In genomic region chr16:89779231-89779912, GRCh38 we compare ENCODE assay signal across 16 cellular contexts. TPM values are rescaled to one million over a fixed set of nuclear protein-coding genes. Genes with fewer than 3 reads are reported as not detected.
DNase-seq lines count a peak whose midpoint lies in the region; ATAC-seq and TF ChIP-seq lines count a peak whose summit lies in the region.
"Had no signal": no experiment of that assay in that cellular context is flagged by ENCODE, and none has a peak within 500 bp of the region (broad histone marks: within the 10 kb centered on the region; RNA-seq: fewer than 3 reads in every experiment).

No MANE protein-coding gene starts in this region.

- H3K4ac ChIP-seq in mesenchymal stem cell (ENCODE audit: low read depth in 1 of 2, low read length in 2 of 2) = no peak overlapping the region

- H3K79me2 ChIP-seq in PC-9 (ENCODE audit: low read depth) = no peaks in the 10 kb centered on the region

- H3K36me3 ChIP-seq in BE2C = peaks cover 53% of the 10 kb centered on the region
- peaks cover 75% of the 10 kb centered on the region for H3K36me3 ChIP-seq in HUES64 (ENCODE audit: insufficient read depth, low read length)
- H3K36me3 ChIP-seq in mesenchymal stem cell (ENCODE audit: control insufficient read depth in 1 of 2, insufficient read depth in 2 of 2, low read depth in 1 of 2, low read length in 2 of 2) = peaks cover 3 to 33% of the 10 kb centered on the region in 2 experiments
- H3K36me3 ChIP-seq in PC-9 (ENCODE audit: low read depth) = 0 out of 2 replicates have a peak, but pooled peaks cover 3% of the 10 kb centered on the region
- H3K36me3 ChIP-seq: Peyer's patch had no signal

- no peak overlapping the region for H3K9ac ChIP-seq in HUES64 (ENCODE audit: low read depth, low read length)
- H3K9ac ChIP-seq in mesenchymal stem cell (ENCODE audit: low read length) = no peak overlapping the region

- no peaks in the 10 kb centered on the region for H3K4me1 ChIP-seq in BE2C
- no peaks in the 10 kb centered on the region for H3K4me1 ChIP-seq in HUES64 (ENCODE audit: insufficient read depth, low read length)
- H3K4me1 ChIP-seq in mesenchymal stem cell (ENCODE audit: control insufficient read depth, insufficient read depth, low read depth, low read length) = no peaks in the 10 kb centered on the region
- H3K4me1 ChIP-seq in PC-9 (replicated peaks; ENCODE audit: insufficient read depth) = no peaks in the 10 kb centered on the region
- H3K4me1 ChIP-seq: Peyer's patch had no signal

- no peaks in the 10 kb centered on the region for H3K9me3 ChIP-seq in BE2C
- H3K9me3 ChIP-seq in HUES64 (ENCODE audit: insufficient read depth, low read depth, low read length) = no peaks in the 10 kb centered on the region
- no peaks in the 10 kb centered on the region for H3K9me3 ChIP-seq in mesenchymal stem cell (ENCODE audit: control insufficient read depth, low read length)
- no peaks in the 10 kb centered on the region for H3K9me3 ChIP-seq in PC-9 (ENCODE audit: insufficient read depth, low read depth)
- H3K9me3 ChIP-seq: Peyer's patch had no signal

- ATAC-seq in HG03159 (IDR thresholded peaks at IDR 0.05; ENCODE audit: unreplicated experiment) = no peak

- intact Hi-C loops in PC-9 (cut with micrococcal nuclease; ENCODE audit: unreplicated experiment) = no loop called here

- no peak overlapping the region for H2BK5ac ChIP-seq in mesenchymal stem cell (ENCODE audit: low read depth, low read length, poor library complexity, severe bottlenecking)

- H3K18ac ChIP-seq in mesenchymal stem cell (ENCODE audit: low read depth in 1 of 2, low read length in 2 of 2) = no peak overlapping the region

- WGBS in HUES64 = 91% methylated on average over 13 of the region's 13 CpGs
- 97% methylated on average over 13 of the region's 13 CpGs for WGBS in mesenchymal stem cell

- H3K14ac ChIP-seq in mesenchymal stem cell (ENCODE audit: low read length in 2 of 2) = no peak overlapping the region

- H3K27me3 ChIP-seq in BE2C (no peaks in the 10 kb centered on the region), HUES64 (ENCODE audit: insufficient read depth, low read length) (no peaks in the 10 kb centered on the region), mesenchymal stem cell (ENCODE audit: control insufficient read depth in 1 of 2, insufficient read depth in 1 of 2, low read length in 2 of 2) (no peaks in the 10 kb centered on the region), PC-9 (ENCODE audit: insufficient read depth, low read depth) (no peaks in the 10 kb centered on the region)
- H3K27me3 ChIP-seq: Peyer's patch had no signal

- H3K9me2 ChIP-seq in PC-9 (ENCODE audit: insufficient read depth) = no peaks in the 10 kb centered on the region

- no peak overlapping the region for H3K4me3 ChIP-seq in BE2C (ENCODE audit: low read depth, low read length)
- H3K4me3 ChIP-seq in HUES64 (ENCODE audit: low read length) = no peak overlapping the region
- peak overlapping the region in 1 of 2 experiments; percentile 22 for H3K4me3 ChIP-seq in mesenchymal stem cell (ENCODE audit: insufficient read depth in 1 of 2, low read depth in 1 of 2, low read length in 2 of 2)
- no peak overlapping the region for H3K4me3 ChIP-seq in PC-9
- H3K4me3 ChIP-seq: Peyer's patch had no signal

- no peak overlapping the region for H2BK15ac ChIP-seq in mesenchymal stem cell (ENCODE audit: low read depth, poor library complexity, severe bottlenecking)

- H3K23ac ChIP-seq in mesenchymal stem cell (ENCODE audit: low read length in 2 of 2) = no peak overlapping the region

- peaks cover 3% of the 10 kb centered on the region for H3K79me1 ChIP-seq in mesenchymal stem cell (replicated peaks; ENCODE audit: low read length, poor library complexity, severe bottlenecking)

- peak overlapping the region; percentile 44; the same call in 1 of the 2 replicates for H3K27ac ChIP-seq in HUES64 (ENCODE audit: low read depth, low read length)
- H3K27ac ChIP-seq in mesenchymal stem cell (ENCODE audit: low read length, poor library complexity, severe bottlenecking) = no peak overlapping the region
- no peak overlapping the region for H3K27ac ChIP-seq in PC-9
- H3K27ac ChIP-seq: Peyer's patch had no signal

- no peak overlapping the region for H4K91ac ChIP-seq in mesenchymal stem cell (ENCODE audit: low read length)

- TF ChIP-seq CTCF in BE2C (IDR thresholded peaks at IDR 0.05; ENCODE audit: low read depth, low read length) (no peak), PC-9 (conservative IDR thresholded peaks at IDR 0.05) (no peak)

- H3F3A ChIP-seq in PC-9 (ENCODE audit: insufficient read depth, low read depth) = no peaks in the 10 kb centered on the region

- H4K20me1 ChIP-seq in PC-9 (ENCODE audit: insufficient read depth) = no peaks in the 10 kb centered on the region

- no TSS peak for BruUV-seq in PC-9 (replicated peaks; lab: Mats Ljungman, UMichigan)

- no peak overlapping the region for H2AK5ac ChIP-seq in mesenchymal stem cell (ENCODE audit: low read length, severe bottlenecking)

- H2AFZ ChIP-seq in mesenchymal stem cell (ENCODE audit: low read depth, low read length) (peak overlapping the region; percentile 2), PC-9 (no peak overlapping the region)

- DNase-seq in BE2C (peak; percentile 79), cerebellar cortex (ENCODE audit: low spot score) (peak; percentile 92), mesenchymal stem cell (no peak), HEK293T (ENCODE audit: extremely low spot score) (no peak), NCI-H748 (lab: John Stamatoyannopoulos, UW; ENCODE audit: unreplicated experiment) (no peak), PC-9 (no peak)
- DNase-seq: Calu3; CD4-positive, CD25-positive, alpha-beta regulatory T cell; Kasumi-1; NCI-H1930; NCI-H2171; NCI-H510A; Peyer's patch; SHP77 had no signal

- H2BK120ac ChIP-seq in mesenchymal stem cell (ENCODE audit: low read depth, low read length) = no peak overlapping the region

- no peak overlapping the region for H2BK12ac ChIP-seq in mesenchymal stem cell (ENCODE audit: low read length in 2 of 2)

- H4K8ac ChIP-seq in mesenchymal stem cell (ENCODE audit: low read length) = no peak overlapping the region

- CTCF ChIA-PET in HEK293T (lab: Yijun Ruan, JAX) = no interaction called here
- CTCF ChIA-PET in PC-9 (lab: Charles Lee) = no interaction called here

- POLR2A ChIA-PET in HEK293T (lab: Yijun Ruan, JAX) (interaction anchor here (0.6 kb wide), 1 partner anchor 22 kb away, joined by 3 read pairs; no protein-coding TSS in a partner anchor), PC-9 (lab: Charles Lee; ENCODE audit: unreplicated experiment) (no interaction called here)

- no peak overlapping the region for H3K4me2 ChIP-seq in mesenchymal stem cell (ENCODE audit: low read length, poor library complexity, severe bottlenecking)
- H3K4me2 ChIP-seq in PC-9 = no peak overlapping the region

TF ChIP-seq in HEK293T, 16 proteins besides CTCF, POLR2A, EP300 and RAD21:
- no peak for TF ChIP-seq ZNF384 (IDR thresholded peaks at IDR 0.05)
- no peak for TF ChIP-seq PKNOX1 (IDR thresholded peaks at IDR 0.05)
- no peak for TF ChIP-seq TARDBP (IDR thresholded peaks at IDR 0.05)
- TF ChIP-seq SP1 (IDR thresholded peaks at IDR 0.05) = no peak
- no peak for TF ChIP-seq FOXM1 (IDR thresholded peaks at IDR 0.05; ENCODE audit: borderline replicate concordance)

RNA-seq across cellular contexts. Expression of gene FANCA, which starts 37.1 kb away (rescaled TPM):
- polyA plus RNA-seq in BE2C (2012; ENCODE audit: insufficient read depth, insufficient read length, low read depth) = 28.5 TPM
- polyA plus RNA-seq in HUES64 (2013, experiment 1 of 2) = 42.1 TPM
- 36.6 TPM for polyA plus RNA-seq in HUES64 (2013, experiment 2 of 2)
- 3.3 TPM for polyA plus RNA-seq in mesenchymal stem cell (2013, experiment 1 of 2)
- 2.3 TPM for polyA plus RNA-seq in mesenchymal stem cell (2013, experiment 2 of 2)
- 61.6 and 79.9 TPM in 2 replicates for total RNA-seq in PC-9 (2021)

RNA-seq across cellular contexts. Expression of gene SPIRE2, which starts 48.9 kb away (rescaled TPM):
- polyA plus RNA-seq in BE2C (2012; ENCODE audit: insufficient read depth, insufficient read length, low read depth) = 11.5 TPM
- polyA plus RNA-seq in HUES64 (2013, experiment 1 of 2) = 6.3 TPM
- 5.6 TPM for polyA plus RNA-seq in HUES64 (2013, experiment 2 of 2)
- polyA plus RNA-seq in mesenchymal stem cell (2013, experiment 1 of 2) = 1.4 TPM
- 1.3 TPM for polyA plus RNA-seq in mesenchymal stem cell (2013, experiment 2 of 2)
- 34.5 and 48.6 TPM in 2 replicates for total RNA-seq in PC-9 (2021)
- polyA plus RNA-seq: CD4-positive, CD25-positive, alpha-beta regulatory T cell had no signal

RNA-seq across cellular contexts. Expression of gene ZNF276, which starts 58.0 kb away (rescaled TPM):
- 73.7 TPM for polyA plus RNA-seq in BE2C (2012; ENCODE audit: insufficient read depth, insufficient read length, low read depth)
- 4.1 TPM for polyA plus RNA-seq in HUES64 (2013, experiment 1 of 2)
- 7.2 TPM for polyA plus RNA-seq in HUES64 (2013, experiment 2 of 2)
- polyA plus RNA-seq in mesenchymal stem cell (2013, experiment 1 of 2) = 9.2 TPM
- polyA plus RNA-seq in mesenchymal stem cell (2013, experiment 2 of 2) = 7.2 TPM
- total RNA-seq in PC-9 (2021) = 28.8 and 32.0 TPM in 2 replicates

RNA-seq across cellular contexts. Expression of gene VPS9D1, which starts 58.7 kb away (rescaled TPM):
- 26.0 TPM for polyA plus RNA-seq in BE2C (2012; ENCODE audit: insufficient read depth, insufficient read length, low read depth)
- polyA plus RNA-seq in HUES64 (2013, experiment 1 of 2) = 3.5 TPM
- 7.5 TPM for polyA plus RNA-seq in HUES64 (2013, experiment 2 of 2)
- polyA plus RNA-seq in mesenchymal stem cell (2013, experiment 1 of 2) = 17.6 TPM
- 17.7 TPM for polyA plus RNA-seq in mesenchymal stem cell (2013, experiment 2 of 2)
- total RNA-seq in PC-9 (2021) = 15.2 and 20.4 TPM in 2 replicates

Comparison
In these comparisons a context has a peak if more than half of its experiments do, and no peak if none do; other contexts are left out.
1. DNase-seq: peak in BE2C (single experiment) and cerebellar cortex (single experiment); none in mesenchymal stem cell (single experiment), HEK293T (single experiment), NCI-H748 (single experiment) and PC-9 (0 of 2).